In genomic region chr3:10187295-10187876, GRCh38 we compare ENCODE assay signal across 1 cellular context.
TF ChIP-seq lines count a peak whose summit lies in the region.

No MANE protein-coding gene starts in this region.

TF ChIP-seq in IMR-90, 13 proteins besides CTCF, POLR2A, EP300 and RAD21:
- no peak for TF ChIP-seq USF2 (IDR thresholded peaks at IDR 0.05; ENCODE audit: low read depth, low read length)
TF ChIP-seq in IMR-90: peak in this region for 0.
